ENCODE assay signal across 16 cellular contexts in the genomic region with DNA sequence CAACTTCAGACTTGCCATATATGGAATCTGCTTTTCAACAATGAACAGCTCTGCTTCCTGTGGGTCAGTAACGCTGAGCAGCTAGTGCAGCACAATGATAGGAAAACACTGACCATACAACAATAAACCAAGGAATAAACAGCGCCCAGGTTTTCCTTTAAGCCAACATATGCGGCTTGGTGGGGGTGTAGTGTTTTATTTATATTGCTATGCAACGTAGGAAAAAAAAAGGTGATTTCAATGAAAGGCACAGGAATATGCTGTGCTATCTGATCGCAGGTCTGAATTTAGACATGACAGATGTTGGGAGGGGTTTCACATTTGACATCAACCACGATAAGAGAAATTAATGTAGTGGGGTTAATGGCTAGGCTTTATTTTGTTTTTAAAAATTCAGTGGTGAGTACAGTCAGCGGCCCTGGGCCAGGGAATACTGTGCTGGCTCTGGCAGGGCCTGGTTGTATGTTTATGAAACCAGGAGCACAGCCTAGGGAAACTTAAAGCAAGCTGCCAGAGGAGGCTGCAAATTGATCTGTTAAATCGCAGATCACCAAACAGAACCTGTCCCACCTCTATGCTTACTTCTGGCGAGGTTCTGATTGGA. TPM values are rescaled to one million over a fixed set of nuclear protein-coding genes. Genes with fewer than 3 reads are reported as not detected.
A peak's percentile ranks its signal among the peaks of the same experiment; 100 is the strongest.
DNase-seq lines count a peak whose midpoint lies in the region; ATAC-seq and TF ChIP-seq lines count a peak whose summit lies in the region.
"Had no signal": no experiment of that assay in that cellular context is flagged by ENCODE, and none has a peak within 500 bp of the region (broad histone marks: within the 10 kb centered on the region; RNA-seq: fewer than 3 reads in every experiment).

No MANE protein-coding gene starts in this region.

- no peaks in the 10 kb centered on the region for H3K36me3 Mint-ChIP-seq in CD8-positive, alpha-beta T cell
- H3K36me3 Mint-ChIP-seq in immature natural killer cell (peaks cover 6 to 10% (median 9%) of the 10 kb centered on the region in 3 donors), progenitor cell of endocrine pancreas (ENCODE audit: insufficient read depth) (peaks cover under 1% of the 10 kb centered on the region), endodermal cell (ENCODE audit: low read depth) (no peaks in the 10 kb centered on the region)
- H3K36me3 Mint-ChIP-seq: activated naive CD4-positive, alpha-beta T cell treated with anti-CD3 and anti-CD28 coated beads, Interleukin-2, amount 50 U/mL, for 72 hours; naive thymus-derived CD8-positive, alpha-beta T cell had no signal

- intact Hi-C loops in CD8-positive, alpha-beta T cell (cut with DNase I, micrococcal nuclease): loop anchor here in 1 of 2 experiments (5.0 kb wide), 1 partner anchor 33 kb away; no protein-coding TSS in a partner anchor

- no peak for TF ChIP-seq CTCF in CD8-positive, alpha-beta T cell (IDR thresholded peaks at IDR 0.05)
- TF ChIP-seq CTCF in progenitor cell of endocrine pancreas (IDR thresholded peaks at IDR 0.05; ENCODE audit: unreplicated experiment) (no peak), endodermal cell (conservative IDR thresholded peaks at IDR 0.05) (no peak)

- peak overlapping the region; percentile 34 for H3K27ac Mint-ChIP-seq in CD8-positive, alpha-beta T cell
- H3K27ac Mint-ChIP-seq in immature natural killer cell (peak overlapping the region; percentile 79 to 94 (median 91)), progenitor cell of endocrine pancreas (peak overlapping the region; percentile 80), endodermal cell (no peak overlapping the region)
- H3K27ac Mint-ChIP-seq: activated naive CD4-positive, alpha-beta T cell treated with anti-CD3 and anti-CD28 coated beads, Interleukin-2, amount 50 U/mL, for 72 hours had no signal

- WGBS in endodermal cell (ENCODE audit: insufficient coverage in 1 of 2, insufficient read length in 1 of 2), 2 experiments: 88 to 90% methylated on average over 8 to 9 of the region's 9 CpGs

- H3K9me3 Mint-ChIP-seq in CD8-positive, alpha-beta T cell: no peaks in the 10 kb centered on the region
- H3K9me3 Mint-ChIP-seq in immature natural killer cell (no peaks in the 10 kb centered on the region), progenitor cell of endocrine pancreas (ENCODE audit: low read depth) (no peaks in the 10 kb centered on the region), endodermal cell (no peaks in the 10 kb centered on the region)
- H3K9me3 Mint-ChIP-seq: activated naive CD4-positive, alpha-beta T cell treated with anti-CD3 and anti-CD28 coated beads, Interleukin-2, amount 50 U/mL, for 72 hours had no signal

- no peak overlapping the region for H3K27ac ChIP-seq in CD8-positive, alpha-beta T cell (ENCODE audit: low read depth, low read length)
- no peak overlapping the region for H3K27ac ChIP-seq in endodermal cell (ENCODE audit: low read depth, low read length)
- H3K27ac ChIP-seq: HL-60, RWPE1 had no signal

- H3K36me3 ChIP-seq in CD8-positive, alpha-beta T cell (ENCODE audit: insufficient read depth, low read length): no peaks in the 10 kb centered on the region
- H3K36me3 ChIP-seq in endodermal cell (ENCODE audit: control insufficient read depth, insufficient read depth, low read length): no peaks in the 10 kb centered on the region

- DNase-seq in CD8-positive, alpha-beta T cell: no peak
- peak; percentile 53 for DNase-seq in central memory CD4-positive, alpha-beta T cell
- DNase-seq in immature natural killer cell (peak; percentile 39 to 45 (median 44)), progenitor cell of endocrine pancreas (ENCODE audit: low spot score, unreplicated experiment) (no peak), KBM-7 (no peak), UCSD-AML1 (lab: John Stamatoyannopoulos, UW; ENCODE audit: unreplicated experiment) (no peak), endodermal cell (no peak)
- DNase-seq: DMS79; effector CD4-positive, alpha-beta T cell; hypothalamus; naive thymus-derived CD8-positive, alpha-beta T cell had no signal

- CTCF ChIA-PET in CD8-positive, alpha-beta T cell (lab: Charles Lee): interaction anchor here (4.9 kb wide), 1 partner anchor 32 kb away, joined by 17 read pairs; no protein-coding TSS in a partner anchor

- H3K9me3 ChIP-seq in CD8-positive, alpha-beta T cell (ENCODE audit: low read length): no peaks in the 10 kb centered on the region
- H3K9me3 ChIP-seq in endodermal cell (ENCODE audit: control insufficient read depth, low read length): no peaks in the 10 kb centered on the region

- no peak overlapping the region for H3K9ac ChIP-seq in endodermal cell (ENCODE audit: extremely low read depth, low read length, poor library complexity, severe bottlenecking)

- no peak for ATAC-seq in CD8-positive, alpha-beta T cell
- no peak for ATAC-seq in HG03469 (IDR thresholded peaks at IDR 0.05; ENCODE audit: unreplicated experiment)
- ATAC-seq: activated naive CD4-positive, alpha-beta T cell treated with anti-CD3 and anti-CD28 coated beads, Interleukin-2, amount 50 U/mL, for 72 hours had no signal

- POLR2A ChIA-PET in CD8-positive, alpha-beta T cell (lab: Charles Lee): no interaction called here

- no peak overlapping the region for H3K4me3 Mint-ChIP-seq in CD8-positive, alpha-beta T cell
- H3K4me3 Mint-ChIP-seq in immature natural killer cell (peak overlapping the region; percentile 66 to 93 (median 83)), progenitor cell of endocrine pancreas (ENCODE audit: low read depth) (no peak overlapping the region), endodermal cell (no peak overlapping the region)
- H3K4me3 Mint-ChIP-seq: naive thymus-derived CD8-positive, alpha-beta T cell had no signal

- no peaks in the 10 kb centered on the region for H3K27me3 Mint-ChIP-seq in CD8-positive, alpha-beta T cell (ENCODE audit: low read depth)
- H3K27me3 Mint-ChIP-seq in immature natural killer cell (ENCODE audit: low read depth in 3 of 3) (peaks cover 2 to 8% (median 2%) of the 10 kb centered on the region in 3 donors), progenitor cell of endocrine pancreas (no peaks in the 10 kb centered on the region), endodermal cell (ENCODE audit: insufficient read depth) (peaks cover 18% of the 10 kb centered on the region)
- H3K27me3 Mint-ChIP-seq: naive thymus-derived CD8-positive, alpha-beta T cell had no signal

- H3K27me3 ChIP-seq in CD8-positive, alpha-beta T cell (ENCODE audit: insufficient read depth, low read length): no peaks in the 10 kb centered on the region
- peaks cover 11% of the 10 kb centered on the region for H3K27me3 ChIP-seq in endodermal cell (ENCODE audit: control insufficient read depth, insufficient read depth, low read length, poor library complexity, severe bottlenecking)

- peaks cover 11% of the 10 kb centered on the region for H3K4me1 ChIP-seq in CD8-positive, alpha-beta T cell (ENCODE audit: insufficient read depth, low read length)
- H3K4me1 ChIP-seq in endodermal cell (ENCODE audit: control insufficient read depth, insufficient read depth, low read length): peaks cover 3% of the 10 kb centered on the region

- H3K4me1 Mint-ChIP-seq in CD8-positive, alpha-beta T cell (ENCODE audit: low read depth): peaks cover 28% of the 10 kb centered on the region
- peaks cover 62 to 76% of the 10 kb centered on the region in 2 donors for H3K4me1 Mint-ChIP-seq in immature natural killer cell
- peaks cover 21% of the 10 kb centered on the region for H3K4me1 Mint-ChIP-seq in progenitor cell of endocrine pancreas (ENCODE audit: low read depth)
- H3K4me1 Mint-ChIP-seq in endodermal cell: peaks cover 1% of the 10 kb centered on the region

- in situ Hi-C loops in KBM-7 (cut with MboI; ENCODE audit: low pct_unique_long_range_greater_than_20kb, low sequenced_read_pairs): no loop called here

- H3K4me3 ChIP-seq in CD8-positive, alpha-beta T cell (ENCODE audit: low read depth, low read length): no peak overlapping the region
- no peak overlapping the region for H3K4me3 ChIP-seq in endodermal cell (ENCODE audit: low read length)

RNA-seq across cellular contexts. Expression of a gene that starts 4.3 kb away (rescaled TPM):
- under 1 TPM; 0.43 to 0.72 TPM for total RNA-seq in CD8-positive, alpha-beta T cell
- polyA plus RNA-seq in immature natural killer cell: 10 to 100 TPM; 50.1 to 80.1 (median 76.2) TPM
- total RNA-seq in progenitor cell of endocrine pancreas: 22.5 and 27.2 TPM in 2 replicates
- total RNA-seq in endodermal cell: 10 to 100 TPM in 1 of 2 donors, 1 to 10 TPM in 1; 7.1 to 10.7 TPM
- polyA plus RNA-seq in endodermal cell (2013, experiment 1 of 2): 10.4 TPM
- 9.3 TPM for polyA plus RNA-seq in endodermal cell (2013, experiment 2 of 2)

RNA-seq across cellular contexts. Expression of a gene that starts 55.4 kb away (rescaled TPM):
- total RNA-seq in CD8-positive, alpha-beta T cell: not detected
- polyA plus RNA-seq in immature natural killer cell: not detected
- total RNA-seq in progenitor cell of endocrine pancreas (not detected in 2 replicates), endodermal cell (not detected)
- not detected for polyA plus RNA-seq in endodermal cell (2013, experiment 1 of 2)
- polyA plus RNA-seq in endodermal cell (2013, experiment 2 of 2): not detected
- total RNA-seq: activated naive CD4-positive, alpha-beta T cell treated with anti-CD3 and anti-CD28 coated beads, Interleukin-2, amount 50 U/mL, for 72 hours; H1; naive thymus-derived CD8-positive, alpha-beta T cell had no signal
- polyA plus RNA-seq: H1; naive thymus-derived CD8-positive, alpha-beta T cell had no signal

Comparison
In these comparisons a context has a peak if more than half of its experiments do, and no peak if none do; other contexts are left out.
1. DNase-seq: peak in central memory CD4-positive, alpha-beta T cell (single experiment) and immature natural killer cell (3 of 3); none in CD8-positive, alpha-beta T cell (0 of 7), progenitor cell of endocrine pancreas (single experiment), KBM-7 (single experiment), UCSD-AML1 (single experiment) and endodermal cell (single experiment).
2. H3K4me3 Mint-ChIP-seq: peak in immature natural killer cell (5 of 5); none in CD8-positive, alpha-beta T cell (single experiment), progenitor cell of endocrine pancreas (single experiment) and endodermal cell (single experiment).
3. RNA of a gene that starts 4.3 kb away (total RNA-seq): 22.5 to 27.2 TPM in progenitor cell of endocrine pancreas and 7.1 to 10.7 TPM in endodermal cell; 0.43 to 0.72 TPM in CD8-positive, alpha-beta T cell; every median in the first group is over 4 times any median in the second.